In the genomic region with DNA sequence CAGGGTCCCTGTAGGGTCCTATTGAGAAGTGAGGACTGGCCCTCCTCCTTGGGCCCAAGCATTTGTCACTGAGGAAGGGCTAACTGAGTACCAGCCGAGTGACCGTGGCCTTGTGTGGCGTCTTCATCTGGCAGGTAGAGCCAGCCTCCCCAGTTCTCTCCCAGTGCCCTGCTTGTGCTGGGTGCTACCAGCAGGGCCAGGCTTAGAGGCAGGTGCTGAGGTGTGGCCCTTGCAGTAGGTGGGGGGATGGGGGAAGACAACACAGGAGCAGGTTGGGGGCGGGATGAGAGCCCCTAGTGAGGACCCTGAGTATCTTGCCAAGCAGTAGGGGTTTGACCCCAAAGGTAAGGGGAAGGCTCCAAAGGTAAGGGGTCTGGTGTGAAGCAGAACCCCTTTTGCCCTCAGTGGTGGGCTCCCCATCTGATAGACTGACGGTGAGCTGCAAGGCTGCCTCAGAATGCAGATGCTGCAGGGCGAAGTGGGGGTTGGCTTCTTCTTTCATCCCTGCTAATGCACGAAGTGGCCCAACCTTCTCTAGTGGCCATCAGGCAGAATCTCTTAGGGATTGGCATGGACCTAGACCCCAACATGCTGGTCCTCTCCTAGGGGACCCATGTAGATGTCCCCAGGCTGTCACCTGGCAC, we compare ENCODE assay signal across 1 cellular context.
TF ChIP-seq lines count a peak whose summit lies in the region.

No MANE protein-coding gene starts in this region.

TF ChIP-seq in K562, 482 proteins besides CTCF, POLR2A, EP300 and RAD21 (continued from another document):
- TF ChIP-seq TCFL5 (CRISPR knock-in tag; conservative IDR thresholded peaks at IDR 0.05): no peak
- TF ChIP-seq ZNF584 (CRISPR knock-in tag; IDR thresholded peaks at IDR 0.05; ENCODE audit: low read depth): no peak
- no peak for TF ChIP-seq ZNF316 (IDR thresholded peaks at IDR 0.05)
- TF ChIP-seq ELF2 (CRISPR knock-in tag; IDR thresholded peaks at IDR 0.05): no peak
- TF ChIP-seq RBFOX2 (IDR thresholded peaks at IDR 0.05; ENCODE audit: low read depth, low read length): peak; percentile 51; the same call in 1 of the 2 replicates
- TF ChIP-seq, protein P1, sequence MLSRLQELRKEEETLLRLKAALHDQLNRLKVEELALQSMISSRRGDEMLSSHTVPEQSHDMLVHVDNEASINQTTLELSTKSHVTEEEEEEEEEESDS (CRISPR knock-in tag; IDR thresholded peaks at IDR 0.05): no peak
- no peak for TF ChIP-seq FOXA1 (IDR thresholded peaks at IDR 0.05; ENCODE audit: borderline replicate concordance)
- no peak for TF ChIP-seq SETDB1 (IDR thresholded peaks at IDR 0.05; ENCODE audit: low read length)
- no peak for TF ChIP-seq JUNB (CRISPR knock-in tag; conservative IDR thresholded peaks at IDR 0.05)
TF ChIP-seq in K562: peak in this region for 9.
